ENCODE assay signal across 8 cellular contexts in genomic region chr17:2397247-2398171, GRCh38. TPM values are rescaled to one million over a fixed set of nuclear protein-coding genes. Genes with fewer than 3 reads are reported as not detected.
A peak's percentile ranks its signal among the peaks of the same experiment; 100 is the strongest.
DNase-seq lines count a peak whose midpoint lies in the region; ATAC-seq and TF ChIP-seq lines count a peak whose summit lies in the region.

No MANE protein-coding gene starts in this region.

- peak overlapping the region; percentile 99 for H3K4me3 Mint-ChIP-seq in dendritic cell treated with granulocyte-macrophage colony-stimulating factor and Interleukin-4, amounts not matched to agents 40 ng/mL and 50 ng/mL, for 4 days
- H3K4me3 Mint-ChIP-seq in natural killer cell treated with Interleukin-12 subunit alpha and Interleukin-12 subunit beta and Interleukin-15 and Interleukin-18, amount 100 ng/mL, for 72 hours = peak overlapping the region; percentile 47

- peaks cover 54% of the 10 kb centered on the region for H3K36me3 Mint-ChIP-seq in dendritic cell treated with granulocyte-macrophage colony-stimulating factor and Interleukin-4, amounts not matched to agents 40 ng/mL and 50 ng/mL, for 4 days (ENCODE audit: low read depth)
- H3K36me3 Mint-ChIP-seq in natural killer cell treated with Interleukin-12 subunit alpha and Interleukin-12 subunit beta and Interleukin-15 and Interleukin-18, amount 100 ng/mL, for 72 hours = no peaks in the 10 kb centered on the region

- peaks cover 67% of the 10 kb centered on the region for H3K4me1 ChIP-seq in Karpas-422 (ENCODE audit: low read length)

- peak overlapping the region; percentile 84 for H3K4me2 ChIP-seq in Karpas-422 (ENCODE audit: low read depth, low read length, poor library complexity, severe bottlenecking)

- H3K27ac ChIP-seq in Karpas-422 (ENCODE audit: low read length) = peak overlapping the region; percentile 45

- DNase-seq in AG09309 (ENCODE audit: low read depth) (no peak), Karpas-422 (no peak), SIG-M5 (lab: John Stamatoyannopoulos, UW) (no peak), SW 1271 (lab: John Stamatoyannopoulos, UW) (no peak), T-helper 9 cell (no peak)
- no peak for DNase-seq in natural killer cell treated with Interleukin-12 subunit alpha and Interleukin-12 subunit beta and Interleukin-15 and Interleukin-18, amount 100 ng/mL, for 72 hours (ENCODE audit: low spot score)

- H3K9me3 ChIP-seq in Karpas-422 (ENCODE audit: low read length) = no peaks in the 10 kb centered on the region

- no peaks in the 10 kb centered on the region for H3K9me3 Mint-ChIP-seq in dendritic cell treated with granulocyte-macrophage colony-stimulating factor and Interleukin-4, amounts not matched to agents 40 ng/mL and 50 ng/mL, for 4 days
- no peaks in the 10 kb centered on the region for H3K9me3 Mint-ChIP-seq in natural killer cell treated with Interleukin-12 subunit alpha and Interleukin-12 subunit beta and Interleukin-15 and Interleukin-18, amount 100 ng/mL, for 72 hours

- H4K20me1 ChIP-seq in Karpas-422 (ENCODE audit: insufficient read depth, low read depth, low read length) = peaks cover 25% of the 10 kb centered on the region

- H3K4me3 ChIP-seq in AG09309 (ENCODE audit: control insufficient read depth, low read depth, low read length) = peak overlapping the region; percentile 36
- peak overlapping the region; percentile 65 for H3K4me3 ChIP-seq in Karpas-422 (ENCODE audit: low read length)

- no peak for TF ChIP-seq CTCF in AG09309 (IDR thresholded peaks at IDR 0.05; ENCODE audit: control insufficient read depth, insufficient read depth, low read depth, low read length, missing control alignments)

- H3K36me3 ChIP-seq in Karpas-422 (ENCODE audit: insufficient read depth, low read length) = no peaks in the 10 kb centered on the region

- H3K9me2 ChIP-seq in Karpas-422 (replicated peaks; ENCODE audit: insufficient read depth, low read length) = no peaks in the 10 kb centered on the region

- peaks cover 42% of the 10 kb centered on the region for H3K79me2 ChIP-seq in Karpas-422 (ENCODE audit: low read length)

- intact Hi-C loops in dendritic cell treated with granulocyte-macrophage colony-stimulating factor and Interleukin-4, amounts not matched to agents 40 ng/mL and 50 ng/mL, for 4 days (cut with micrococcal nuclease) = loop anchor here (10.0 kb wide), 1 partner anchor 823 kb away; no protein-coding TSS in a partner anchor

- H3K27ac Mint-ChIP-seq in dendritic cell treated with granulocyte-macrophage colony-stimulating factor and Interleukin-4, amounts not matched to agents 40 ng/mL and 50 ng/mL, for 4 days = peak overlapping the region; percentile 95
- H3K27ac Mint-ChIP-seq in natural killer cell treated with Interleukin-12 subunit alpha and Interleukin-12 subunit beta and Interleukin-15 and Interleukin-18, amount 100 ng/mL, for 72 hours = peak overlapping the region in 1 of 2 donors; percentile 95

- H2AFZ ChIP-seq in Karpas-422 (ENCODE audit: low read length) = no peak overlapping the region

- no peak for ATAC-seq in natural killer cell treated with Interleukin-12 subunit alpha and Interleukin-12 subunit beta and Interleukin-15 and Interleukin-18, amount 100 ng/mL, for 72 hours
- no peak for ATAC-seq in GM19455 (IDR thresholded peaks at IDR 0.05; ENCODE audit: unreplicated experiment)

- peak overlapping the region; percentile 78 for H3K9ac ChIP-seq in Karpas-422 (ENCODE audit: low read length)

- peaks cover 59% of the 10 kb centered on the region for H3K4me1 Mint-ChIP-seq in dendritic cell treated with granulocyte-macrophage colony-stimulating factor and Interleukin-4, amounts not matched to agents 40 ng/mL and 50 ng/mL, for 4 days (ENCODE audit: low read depth)
- peaks cover 19 to 39% of the 10 kb centered on the region in 2 donors for H3K4me1 Mint-ChIP-seq in natural killer cell treated with Interleukin-12 subunit alpha and Interleukin-12 subunit beta and Interleukin-15 and Interleukin-18, amount 100 ng/mL, for 72 hours (ENCODE audit: low read depth in 2 of 2)

- no peaks in the 10 kb centered on the region for H3K27me3 Mint-ChIP-seq in dendritic cell treated with granulocyte-macrophage colony-stimulating factor and Interleukin-4, amounts not matched to agents 40 ng/mL and 50 ng/mL, for 4 days
- no peaks in the 10 kb centered on the region for H3K27me3 Mint-ChIP-seq in natural killer cell treated with Interleukin-12 subunit alpha and Interleukin-12 subunit beta and Interleukin-15 and Interleukin-18, amount 100 ng/mL, for 72 hours

- no peaks in the 10 kb centered on the region for H3K27me3 ChIP-seq in Karpas-422 (ENCODE audit: low read length)

RNA-seq across cellular contexts. Expression of gene MNT, which starts 3.4 kb away (rescaled TPM):
- 6.3 and 18.8 TPM in 2 replicates for total RNA-seq in Karpas-422 (2014; rRNA removed; shearing (Covaris generic); ENCODE audit: low replicate concordance)
- total RNA-seq in natural killer cell treated with Interleukin-12 subunit alpha and Interleukin-12 subunit beta and Interleukin-15 and Interleukin-18, amount 100 ng/mL, for 72 hours = 10 to 100 TPM; 20.3 to 36.9 TPM
